ENCODE assay signal across 2 cellular contexts in the genomic region with DNA sequence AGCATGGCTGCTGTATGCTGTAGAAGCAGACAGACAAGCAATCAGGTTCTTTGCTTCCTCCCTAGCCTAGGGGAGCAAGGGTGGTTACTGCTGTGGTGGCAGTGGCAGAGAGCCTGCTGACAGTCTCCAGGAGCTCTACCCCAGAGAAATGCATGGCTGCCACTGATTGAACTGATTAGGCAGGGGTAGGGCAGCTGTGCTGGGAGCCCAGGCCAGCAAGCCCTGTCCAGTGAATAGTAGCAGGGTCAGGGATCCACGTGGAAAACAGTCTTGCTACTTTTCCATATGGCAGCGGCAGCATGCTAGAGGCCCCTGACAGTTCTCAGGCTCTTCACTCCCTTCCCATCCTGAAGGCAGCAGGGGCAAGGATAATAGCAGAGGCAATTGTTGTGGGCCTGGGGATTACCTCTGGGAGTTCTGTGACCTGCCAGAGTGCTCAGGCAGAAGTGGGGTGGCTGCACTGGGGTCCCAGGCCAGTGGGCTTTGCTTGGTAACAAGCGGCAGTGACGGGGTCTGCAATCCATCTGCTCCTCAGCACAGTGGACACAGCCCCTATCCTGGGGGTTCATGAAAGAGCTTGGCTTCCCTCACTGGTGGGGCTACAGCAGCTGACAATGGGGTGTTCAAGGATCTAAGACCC.
A peak's percentile ranks its signal among the peaks of the same experiment; 100 is the strongest.
TF ChIP-seq lines count a peak whose summit lies in the region.

No MANE protein-coding gene starts in this region.

TF ChIP-seq in SK-N-SH, 30 proteins besides CTCF, POLR2A, EP300 and RAD21 (continued from another document):
- TF ChIP-seq, protein P1, sequence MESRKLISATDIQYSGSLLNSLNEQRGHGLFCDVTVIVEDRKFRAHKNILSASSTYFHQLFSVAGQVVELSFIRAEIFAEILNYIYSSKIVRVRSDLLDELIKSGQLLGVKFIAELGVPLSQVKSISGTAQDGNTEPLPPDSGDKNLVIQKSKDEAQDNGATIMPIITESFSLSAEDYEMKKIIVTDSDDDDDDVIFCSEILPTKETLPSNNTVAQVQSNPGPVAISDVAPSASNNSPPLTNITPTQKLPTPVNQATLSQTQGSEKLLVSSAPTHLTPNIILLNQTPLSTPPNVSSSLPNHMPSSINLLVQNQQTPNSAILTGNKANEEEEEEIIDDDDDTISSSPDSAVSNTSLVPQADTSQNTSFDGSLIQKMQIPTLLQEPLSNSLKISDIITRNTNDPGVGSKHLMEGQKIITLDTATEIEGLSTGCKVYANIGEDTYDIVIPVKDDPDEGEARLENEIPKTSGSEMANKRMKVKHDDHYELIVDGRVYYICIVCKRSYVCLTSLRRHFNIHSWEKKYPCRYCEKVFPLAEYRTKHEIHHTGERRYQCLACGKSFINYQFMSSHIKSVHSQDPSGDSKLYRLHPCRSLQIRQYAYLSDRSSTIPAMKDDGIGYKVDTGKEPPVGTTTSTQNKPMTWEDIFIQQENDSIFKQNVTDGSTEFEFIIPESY (IDR thresholded peaks at IDR 0.05; ENCODE audit: borderline replicate concordance, low read depth): no peak
- TF ChIP-seq RXRA (IDR thresholded peaks at IDR 0.05; ENCODE audit: borderline replicate concordance, low read depth) (no peak), GATA2 (CRISPR knock-in tag; IDR thresholded peaks at IDR 0.05) (peak; percentile 90), SMC3 (IDR thresholded peaks at IDR 0.05; ENCODE audit: low read depth, low read length) (no peak), TEAD4 (IDR thresholded peaks at IDR 0.05; ENCODE audit: borderline replicate concordance, insufficient read depth) (no peak)

TF ChIP-seq in SK-N-SH treated with all-trans-retinoic acid at 6 μM for 48 hours, 23 proteins besides CTCF, POLR2A, EP300 and RAD21 (continued from another document):
- TF ChIP-seq, protein P2, sequence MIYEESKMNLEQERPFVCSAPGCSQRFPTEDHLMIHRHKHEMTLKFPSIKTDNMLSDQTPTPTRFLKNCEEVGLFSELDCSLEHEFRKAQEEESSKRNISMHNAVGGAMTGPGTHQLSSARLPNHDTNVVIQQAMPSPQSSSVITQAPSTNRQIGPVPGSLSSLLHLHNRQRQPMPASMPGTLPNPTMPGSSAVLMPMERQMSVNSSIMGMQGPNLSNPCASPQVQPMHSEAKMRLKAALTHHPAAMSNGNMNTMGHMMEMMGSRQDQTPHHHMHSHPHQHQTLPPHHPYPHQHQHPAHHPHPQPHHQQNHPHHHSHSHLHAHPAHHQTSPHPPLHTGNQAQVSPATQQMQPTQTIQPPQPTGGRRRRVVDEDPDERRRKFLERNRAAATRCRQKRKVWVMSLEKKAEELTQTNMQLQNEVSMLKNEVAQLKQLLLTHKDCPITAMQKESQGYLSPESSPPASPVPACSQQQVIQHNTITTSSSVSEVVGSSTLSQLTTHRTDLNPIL (CRISPR knock-in tag; IDR thresholded peaks at IDR 0.05; ENCODE audit: low read depth): no peak
- TF ChIP-seq ISL1 (CRISPR knock-in tag; IDR thresholded peaks at IDR 0.05) (no peak), BACH2 (CRISPR knock-in tag; IDR thresholded peaks at IDR 0.05; ENCODE audit: borderline replicate concordance) (no peak), ZNF565 (CRISPR knock-in tag; conservative IDR thresholded peaks at IDR 0.05; ENCODE audit: low read depth) (no peak), SNAI2 (CRISPR knock-in tag; IDR thresholded peaks at IDR 0.05) (no peak), RARB (CRISPR knock-in tag; IDR thresholded peaks at IDR 0.05) (no peak), TOX (CRISPR knock-in tag; IDR thresholded peaks at IDR 0.05; ENCODE audit: borderline replicate concordance) (no peak), TCF4 (CRISPR knock-in tag; IDR thresholded peaks at IDR 0.05; ENCODE audit: borderline replicate concordance) (no peak), ZFP30 (CRISPR knock-in tag; IDR thresholded peaks at IDR 0.05) (no peak), GLIS3 (CRISPR knock-in tag; IDR thresholded peaks at IDR 0.05) (no peak), ZNF70 (CRISPR knock-in tag; IDR thresholded peaks at IDR 0.05) (no peak), OSR1 (CRISPR knock-in tag; IDR thresholded peaks at IDR 0.05) (no peak)
- TF ChIP-seq, protein P3, sequence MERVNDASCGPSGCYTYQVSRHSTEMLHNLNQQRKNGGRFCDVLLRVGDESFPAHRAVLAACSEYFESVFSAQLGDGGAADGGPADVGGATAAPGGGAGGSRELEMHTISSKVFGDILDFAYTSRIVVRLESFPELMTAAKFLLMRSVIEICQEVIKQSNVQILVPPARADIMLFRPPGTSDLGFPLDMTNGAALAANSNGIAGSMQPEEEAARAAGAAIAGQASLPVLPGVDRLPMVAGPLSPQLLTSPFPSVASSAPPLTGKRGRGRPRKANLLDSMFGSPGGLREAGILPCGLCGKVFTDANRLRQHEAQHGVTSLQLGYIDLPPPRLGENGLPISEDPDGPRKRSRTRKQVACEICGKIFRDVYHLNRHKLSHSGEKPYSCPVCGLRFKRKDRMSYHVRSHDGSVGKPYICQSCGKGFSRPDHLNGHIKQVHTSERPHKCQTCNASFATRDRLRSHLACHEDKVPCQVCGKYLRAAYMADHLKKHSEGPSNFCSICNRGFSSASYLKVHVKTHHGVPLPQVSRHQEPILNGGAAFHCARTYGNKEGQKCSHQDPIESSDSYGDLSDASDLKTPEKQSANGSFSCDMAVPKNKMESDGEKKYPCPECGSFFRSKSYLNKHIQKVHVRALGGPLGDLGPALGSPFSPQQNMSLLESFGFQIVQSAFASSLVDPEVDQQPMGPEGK (CRISPR knock-in tag; IDR thresholded peaks at IDR 0.05; ENCODE audit: borderline replicate concordance): no peak
- TF ChIP-seq, protein P4, sequence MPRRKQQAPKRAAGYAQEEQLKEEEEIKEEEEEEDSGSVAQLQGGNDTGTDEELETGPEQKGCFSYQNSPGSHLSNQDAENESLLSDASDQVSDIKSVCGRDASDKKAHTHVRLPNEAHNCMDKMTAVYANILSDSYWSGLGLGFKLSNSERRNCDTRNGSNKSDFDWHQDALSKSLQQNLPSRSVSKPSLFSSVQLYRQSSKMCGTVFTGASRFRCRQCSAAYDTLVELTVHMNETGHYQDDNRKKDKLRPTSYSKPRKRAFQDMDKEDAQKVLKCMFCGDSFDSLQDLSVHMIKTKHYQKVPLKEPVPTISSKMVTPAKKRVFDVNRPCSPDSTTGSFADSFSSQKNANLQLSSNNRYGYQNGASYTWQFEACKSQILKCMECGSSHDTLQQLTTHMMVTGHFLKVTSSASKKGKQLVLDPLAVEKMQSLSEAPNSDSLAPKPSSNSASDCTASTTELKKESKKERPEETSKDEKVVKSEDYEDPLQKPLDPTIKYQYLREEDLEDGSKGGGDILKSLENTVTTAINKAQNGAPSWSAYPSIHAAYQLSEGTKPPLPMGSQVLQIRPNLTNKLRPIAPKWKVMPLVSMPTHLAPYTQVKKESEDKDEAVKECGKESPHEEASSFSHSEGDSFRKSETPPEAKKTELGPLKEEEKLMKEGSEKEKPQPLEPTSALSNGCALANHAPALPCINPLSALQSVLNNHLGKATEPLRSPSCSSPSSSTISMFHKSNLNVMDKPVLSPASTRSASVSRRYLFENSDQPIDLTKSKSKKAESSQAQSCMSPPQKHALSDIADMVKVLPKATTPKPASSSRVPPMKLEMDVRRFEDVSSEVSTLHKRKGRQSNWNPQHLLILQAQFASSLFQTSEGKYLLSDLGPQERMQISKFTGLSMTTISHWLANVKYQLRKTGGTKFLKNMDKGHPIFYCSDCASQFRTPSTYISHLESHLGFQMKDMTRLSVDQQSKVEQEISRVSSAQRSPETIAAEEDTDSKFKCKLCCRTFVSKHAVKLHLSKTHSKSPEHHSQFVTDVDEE (CRISPR knock-in tag; IDR thresholded peaks at IDR 0.05): no peak
- TF ChIP-seq, protein P5, sequence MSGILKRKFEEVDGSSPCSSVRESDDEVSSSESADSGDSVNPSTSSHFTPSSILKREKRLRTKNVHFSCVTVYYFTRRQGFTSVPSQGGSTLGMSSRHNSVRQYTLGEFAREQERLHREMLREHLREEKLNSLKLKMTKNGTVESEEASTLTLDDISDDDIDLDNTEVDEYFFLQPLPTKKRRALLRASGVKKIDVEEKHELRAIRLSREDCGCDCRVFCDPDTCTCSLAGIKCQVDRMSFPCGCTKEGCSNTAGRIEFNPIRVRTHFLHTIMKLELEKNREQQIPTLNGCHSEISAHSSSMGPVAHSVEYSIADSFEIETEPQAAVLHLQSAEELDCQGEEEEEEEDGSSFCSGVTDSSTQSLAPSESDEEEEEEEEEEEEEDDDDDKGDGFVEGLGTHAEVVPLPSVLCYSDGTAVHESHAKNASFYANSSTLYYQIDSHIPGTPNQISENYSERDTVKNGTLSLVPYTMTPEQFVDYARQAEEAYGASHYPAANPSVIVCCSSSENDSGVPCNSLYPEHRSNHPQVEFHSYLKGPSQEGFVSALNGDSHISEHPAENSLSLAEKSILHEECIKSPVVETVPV (CRISPR knock-in tag; IDR thresholded peaks at IDR 0.05): no peak
